ENCODE assay signal across 1 cellular context in genomic region chr2:96315400-96316071, GRCh38.
A peak's percentile ranks its signal among the peaks of the same experiment; 100 is the strongest.
TF ChIP-seq lines count a peak whose summit lies in the region.

No MANE protein-coding gene starts in this region.

TF ChIP-seq in K562, 482 proteins besides CTCF, POLR2A, EP300 and RAD21:
- TF ChIP-seq C11orf30 (IDR thresholded peaks at IDR 0.05; ENCODE audit: low read depth) (peak; percentile 29; the same call in 1 of the 2 replicates), CREB3L1 (IDR thresholded peaks at IDR 0.05; ENCODE audit: borderline replicate concordance, low read depth) (no peak), SMARCE1 (IDR thresholded peaks at IDR 0.05) (no peak), ZNF561 (CRISPR knock-in tag; conservative IDR thresholded peaks at IDR 0.05) (no peak), SRSF3 (IDR thresholded peaks at IDR 0.05; ENCODE audit: insufficient read depth, low read length) (no peak), NUFIP1 (IDR thresholded peaks at IDR 0.05; ENCODE audit: partially characterized antibody) (no peak), NFE2 (IDR thresholded peaks at IDR 0.05; ENCODE audit: low read depth) (peak; percentile 68), IFI16 (CRISPR knock-in tag; IDR thresholded peaks at IDR 0.05) (no peak), SAFB2 (IDR thresholded peaks at IDR 0.05; ENCODE audit: borderline replicate concordance, low read depth, low read length, severe bottlenecking) (no peak), MBD2 (IDR thresholded peaks at IDR 0.05; ENCODE audit: borderline replicate concordance, low read depth) (no peak), NFE2L1 (tag; IDR thresholded peaks at IDR 0.05; ENCODE audit: borderline replicate concordance, low read depth) (no peak), TFAM (CRISPR knock-in tag; conservative IDR thresholded peaks at IDR 0.05) (no peak), ZNF318 (IDR thresholded peaks at IDR 0.05; ENCODE audit: borderline replicate concordance in 1 of 2, low read depth in 1 of 2) (no peak), ZNF263 (CRISPR knock-in tag; IDR thresholded peaks at IDR 0.05; ENCODE audit: borderline replicate concordance) (no peak), POLR2AphosphoS5 (IDR thresholded peaks at IDR 0.05; ENCODE audit: control insufficient read depth, insufficient read depth, low read depth, low read length) (no peak), ATF3 (IDR thresholded peaks at IDR 0.05) (0 out of 2 replicates have a peak, but pooled peaks have one; percentile 18), ATF3 (CRISPR knock-in tag; conservative IDR thresholded peaks at IDR 0.05) (no peak), PKNOX1 (IDR thresholded peaks at IDR 0.05) (peak; percentile 66), ATF1 (CRISPR knock-in tag; IDR thresholded peaks at IDR 0.05) (no peak), ATF1 (tag; IDR thresholded peaks at IDR 0.05) (no peak), PBX2 (CRISPR knock-in tag; IDR thresholded peaks at IDR 0.05; ENCODE audit: low read depth) (no peak), PBX2 (tag; conservative IDR thresholded peaks at IDR 0.05; ENCODE audit: low read depth) (peak; percentile 82), TCF3 (CRISPR knock-in tag; IDR thresholded peaks at IDR 0.05) (no peak), NR4A1 (CRISPR knock-in tag; IDR thresholded peaks at IDR 0.05) (no peak), NR4A1 (tag; IDR thresholded peaks at IDR 0.05) (no peak), TOE1 (IDR thresholded peaks at IDR 0.05; ENCODE audit: borderline replicate concordance) (no peak), TOE1 (CRISPR knock-in tag; IDR thresholded peaks at IDR 0.05; ENCODE audit: borderline replicate concordance, low read depth) (no peak), ZNF280B (CRISPR knock-in tag; IDR thresholded peaks at IDR 0.05) (no peak), MEIS2 (IDR thresholded peaks at IDR 0.05; ENCODE audit: partially characterized antibody) (peak; percentile 77), TBP (optimal IDR thresholded peaks at IDR 0.05; ENCODE audit: low read depth, low read length) (no peak), ZNF316 (IDR thresholded peaks at IDR 0.05) (0 out of 2 replicates have a peak, but pooled peaks have one; percentile 18), ZNF584 (CRISPR knock-in tag; IDR thresholded peaks at IDR 0.05; ENCODE audit: low read depth) (no peak), COPS2 (conservative IDR thresholded peaks at IDR 0.05) (no peak), ELF1 (tag; IDR thresholded peaks at IDR 0.05) (no peak), ZC3H11A (IDR thresholded peaks at IDR 0.05; ENCODE audit: low read depth, low read length) (no peak), ZNF79 (CRISPR knock-in tag; IDR thresholded peaks at IDR 0.05; ENCODE audit: low read depth) (no peak), TAL1 (IDR thresholded peaks at IDR 0.05) (no peak), SRSF1 (IDR thresholded peaks at IDR 0.05; ENCODE audit: low read depth, low read length) (no peak), KLF6 (CRISPR knock-in tag; IDR thresholded peaks at IDR 0.05; ENCODE audit: borderline replicate concordance) (no peak), ASH1L (IDR thresholded peaks at IDR 0.05; ENCODE audit: borderline replicate concordance, low read depth, partially characterized antibody) (no peak)
